Comparison of ENCODE assay signal across 8 cellular contexts in genomic region chr9:95505676-95506437, GRCh38. TPM values are rescaled to one million over a fixed set of nuclear protein-coding genes. Genes with fewer than 3 reads are reported as not detected.
A peak's percentile ranks its signal among the peaks of the same experiment; 100 is the strongest.
DNase-seq lines count a peak whose midpoint lies in the region; ATAC-seq and TF ChIP-seq lines count a peak whose summit lies in the region.

No MANE protein-coding gene starts in this region.

- in situ Hi-C loops in transverse colon (cut with MboI; ENCODE audit: low pct_ligation_motif_present in 1 of 4, low pct_unique_long_range_greater_than_20kb in 1 of 4, low sequenced_read_pairs in 3 of 4), result loop anchor here in 1 of 4 donors (25.0 kb wide), 1 partner anchor 194 kb away; the partner anchor contains the start of gene FANCC

- 0 out of 2 replicates have a peak overlapping the region, but pooled peaks have one; percentile 28 for H2AFZ ChIP-seq in MM.1S (ENCODE audit: low read length)

- H3K36me3 ChIP-seq in BLaER1 treated with 17β-estradiol and CSF1 and Interleukin-3, amounts not matched to agents 10 nM and 100 nM, result peaks cover 0 to 19% (median 4%) of the 10 kb centered on the region in 11 experiments; a peak in 9 of 22 replicates
- H3K36me3 ChIP-seq in MM.1S (replicated peaks; ENCODE audit: insufficient read depth, low read length) (no peaks in the 10 kb centered on the region), mucosa of rectum (ENCODE audit: control insufficient read depth in 2 of 2, insufficient read depth in 2 of 2, low read length in 2 of 2) (no peaks in the 10 kb centered on the region), transverse colon (no peaks in the 10 kb centered on the region)

- CTCF ChIA-PET in activated CD4-positive, alpha-beta memory T cell treated with anti-CD3 and anti-CD28 coated beads, Interleukin-2, amount 10 ng/mL, durations not matched to agents 7 days and 5 days (lab: Charles Lee), result interaction anchor here (0.6 to 1.6 kb wide), 2 partner anchors 10 to 48 kb away, joined by 3 to 4 read pairs; no protein-coding TSS in a partner anchor

- H3K27ac ChIP-seq in BLaER1 treated with 17β-estradiol and CSF1 and Interleukin-3, amounts not matched to agents 10 nM and 100 nM, result peak overlapping the region; percentile 84 to 98 (median 95)
- H3K27ac ChIP-seq in MM.1S (ENCODE audit: low read length) (peak overlapping the region; percentile 86), epithelial cell of prostate (peak overlapping the region; percentile 67), mucosa of rectum (ENCODE audit: low read depth in 2 of 2, low read length in 2 of 2) (peak overlapping the region; percentile 86), transverse colon (peak overlapping the region; percentile 91 to 95 (median 93))

- H3K4me1 ChIP-seq in BLaER1 treated with 17β-estradiol and CSF1 and Interleukin-3, amounts not matched to agents 10 nM and 100 nM, result peaks cover 28 to 52% (median 47%) of the 10 kb centered on the region in 10 experiments
- peaks cover 28% of the 10 kb centered on the region for H3K4me1 ChIP-seq in MM.1S (ENCODE audit: low read length)
- H3K4me1 ChIP-seq in mucosa of rectum (ENCODE audit: control insufficient read depth in 2 of 2, insufficient read depth in 2 of 2, low read length in 2 of 2), result peaks cover 9 to 11% of the 10 kb centered on the region in 2 donors
- H3K4me1 ChIP-seq in transverse colon, result peaks cover 0 to 14% (median 7%) of the 10 kb centered on the region in 4 donors

- POLR2A ChIA-PET in activated CD4-positive, alpha-beta memory T cell treated with anti-CD3 and anti-CD28 coated beads, Interleukin-2, amount 10 ng/mL, durations not matched to agents 7 days and 5 days (lab: Charles Lee), result interaction anchor here (0.9 to 3.7 kb wide), 3 partner anchors 8 to 43 kb away, joined by 4 to 23 read pairs (median 13); no protein-coding TSS in a partner anchor

- peak overlapping the region; percentile 84 to 99 (median 95) for H3K4me2 ChIP-seq in BLaER1 treated with 17β-estradiol and CSF1 and Interleukin-3, amounts not matched to agents 10 nM and 100 nM
- H3K4me2 ChIP-seq in MM.1S (ENCODE audit: low read depth, low read length), result peak overlapping the region; percentile 85

- peaks cover 34% of the 10 kb centered on the region for H3K4me1 Mint-ChIP-seq in activated CD4-positive, alpha-beta memory T cell treated with anti-CD3 and anti-CD28 coated beads, Interleukin-2, amount 10 ng/mL, durations not matched to agents 7 days and 5 days

- H3K79me2 ChIP-seq in MM.1S (ENCODE audit: low read length), result peaks cover 72% of the 10 kb centered on the region

- peaks cover 0 to 55% (median 28%) of the 10 kb centered on the region in 11 experiments; a peak in 16 of 22 replicates for H3K27me3 ChIP-seq in BLaER1 treated with 17β-estradiol and CSF1 and Interleukin-3, amounts not matched to agents 10 nM and 100 nM
- H3K27me3 ChIP-seq in MM.1S (replicated peaks; ENCODE audit: insufficient read depth, low read length) (no peaks in the 10 kb centered on the region), mucosa of rectum (ENCODE audit: control insufficient read depth in 2 of 2, insufficient read depth in 2 of 2, low read length in 2 of 2) (no peaks in the 10 kb centered on the region), transverse colon (peaks cover 4% of the 10 kb centered on the region)

- TF ChIP-seq POLR2A in transverse colon (IDR thresholded peaks at IDR 0.05), result no peak

- ATAC-seq in GM19025 (IDR thresholded peaks at IDR 0.05; ENCODE audit: low read depth, unreplicated experiment), result peak; percentile 31

- H4K20me1 ChIP-seq in BLaER1 treated with 17β-estradiol and CSF1 and Interleukin-3, amounts not matched to agents 10 nM and 100 nM, result peaks cover 24 to 45% (median 40%) of the 10 kb centered on the region in 11 experiments; a peak in 21 of 22 replicates
- H4K20me1 ChIP-seq in MM.1S (ENCODE audit: insufficient read depth, low read length), result no peaks in the 10 kb centered on the region

- peak overlapping the region; percentile 98 for H3K4me3 Mint-ChIP-seq in activated CD4-positive, alpha-beta memory T cell treated with anti-CD3 and anti-CD28 coated beads, Interleukin-2, amount 10 ng/mL, durations not matched to agents 7 days and 5 days

- peaks cover 52% of the 10 kb centered on the region for H3K27me3 Mint-ChIP-seq in activated CD4-positive, alpha-beta memory T cell treated with anti-CD3 and anti-CD28 coated beads, Interleukin-2, amount 10 ng/mL, durations not matched to agents 7 days and 5 days

- H3K9me2 ChIP-seq in MM.1S (replicated peaks; ENCODE audit: insufficient read depth, low read length), result no peaks in the 10 kb centered on the region

- H3K9me3 ChIP-seq in BLaER1 treated with 17β-estradiol and CSF1 and Interleukin-3, amounts not matched to agents 10 nM and 100 nM (replicated peaks in 1 of 11), result no peaks in the 10 kb centered on the region
- H3K9me3 ChIP-seq in MM.1S (replicated peaks; ENCODE audit: insufficient read depth, low read length) (no peaks in the 10 kb centered on the region), mucosa of rectum (ENCODE audit: control insufficient read depth in 2 of 2, low read length in 2 of 2) (no peaks in the 10 kb centered on the region), transverse colon (no peaks in the 10 kb centered on the region)

- H3K36me3 Mint-ChIP-seq in activated CD4-positive, alpha-beta memory T cell treated with anti-CD3 and anti-CD28 coated beads, Interleukin-2, amount 10 ng/mL, durations not matched to agents 7 days and 5 days (ENCODE audit: low read depth), result peaks cover 2% of the 10 kb centered on the region

- H3K9me3 Mint-ChIP-seq in activated CD4-positive, alpha-beta memory T cell treated with anti-CD3 and anti-CD28 coated beads, Interleukin-2, amount 10 ng/mL, durations not matched to agents 7 days and 5 days, result no peaks in the 10 kb centered on the region

- TF ChIP-seq CTCF in MM.1S (IDR thresholded peaks at IDR 0.05; ENCODE audit: low read length) (no peak), transverse colon (IDR thresholded peaks at IDR 0.05) (no peak)

- peak overlapping the region; percentile 92 to 97 (median 95) for H3K9ac ChIP-seq in BLaER1 treated with 17β-estradiol and CSF1 and Interleukin-3, amounts not matched to agents 10 nM and 100 nM
- peak overlapping the region; percentile 89 for H3K9ac ChIP-seq in MM.1S (ENCODE audit: low read length)
- peak overlapping the region; percentile 79 to 86 for H3K9ac ChIP-seq in mucosa of rectum (ENCODE audit: low read depth in 1 of 2, low read length in 2 of 2)

- intact Hi-C loops in transverse colon (cut with DNase I; ENCODE audit: low total_unique reads), result loop anchor here (5.0 kb wide), 3 partner anchors 44 to 834 kb away; no protein-coding TSS in a partner anchor

- peak overlapping the region; percentile 74 to 92 (median 88) for H3K4me3 ChIP-seq in BLaER1 treated with 17β-estradiol and CSF1 and Interleukin-3, amounts not matched to agents 10 nM and 100 nM
- H3K4me3 ChIP-seq in MM.1S (ENCODE audit: low read length) (peak overlapping the region; percentile 97), mucosa of rectum (ENCODE audit: low read length in 2 of 2) (peak overlapping the region; percentile 91 to 93), transverse colon (peak overlapping the region; percentile 84 to 97 (median 92))

- H3F3A ChIP-seq in MM.1S (ENCODE audit: insufficient read depth, low read length), result peaks cover 29% of the 10 kb centered on the region

- WGBS in transverse colon (ENCODE audit: low coverage in 1 of 2), 2 donors, result 1 to 7% methylated on average over 3 to 43 of the region's 84 CpGs

- peak overlapping the region; percentile 45 for H3K27ac Mint-ChIP-seq in activated CD4-positive, alpha-beta memory T cell treated with anti-CD3 and anti-CD28 coated beads, Interleukin-2, amount 10 ng/mL, durations not matched to agents 7 days and 5 days

- DNase-seq in MM.1S, result peak; percentile 77
- peak; percentile 23 for DNase-seq in activated CD4-positive, alpha-beta memory T cell treated with anti-CD3 and anti-CD28 coated beads, Interleukin-2, amount 10 ng/mL, durations not matched to agents 7 days and 5 days
- no peak for DNase-seq in epithelial cell of prostate (ENCODE audit: low read depth, low spot score)
- peak; percentile 61 for DNase-seq in transverse colon
- no peak for DNase-seq in NK-92 (lab: John Stamatoyannopoulos, UW; ENCODE audit: unreplicated experiment)

- TF ChIP-seq EP300 in transverse colon (IDR thresholded peaks at IDR 0.05; ENCODE audit: low read depth), result no peak

RNA-seq across cellular contexts. Expression of gene PTCH1, which starts 10.9 kb away (rescaled TPM):
- total RNA-seq in activated CD4-positive, alpha-beta memory T cell treated with anti-CD3 and anti-CD28 coated beads, Interleukin-2, amount 10 ng/mL, durations not matched to agents 7 days and 5 days, result 10 to 100 TPM; 17.2 to 19.2 TPM
- 10 to 100 TPM; 12.3 to 50.9 (median 26.4) TPM for total RNA-seq in transverse colon

Comparison
In these comparisons a context has a peak if more than half of its experiments do, and no peak if none do; other contexts are left out.
1. DNase-seq: peak in MM.1S (single experiment), activated CD4-positive, alpha-beta memory T cell treated with anti-CD3 and anti-CD28 coated beads, Interleukin-2, amount 10 ng/mL, durations not matched to agents 7 days and 5 days (single experiment) and transverse colon (single experiment); none in epithelial cell of prostate (single experiment) and NK-92 (single experiment).
2. Peak in every context shown above with its lines, with median percentiles within 50 percentile points of each other: H3K27ac ChIP-seq, H3K4me3 ChIP-seq and H3K9ac ChIP-seq.